In genomic region chr5:116864838-116865190, GRCh38 we compare ENCODE assay signal across 16 cellular contexts.
DNase-seq lines count a peak whose midpoint lies in the region; ATAC-seq and TF ChIP-seq lines count a peak whose summit lies in the region.
"Had no signal": no experiment of that assay in that cellular context is flagged by ENCODE, and none has a peak within 500 bp of the region (broad histone marks: within the 10 kb centered on the region; RNA-seq: fewer than 3 reads in every experiment).

No MANE protein-coding gene starts in this region.

- H3K4me3 ChIP-seq in Caco-2 (ENCODE audit: low read depth, low read length): no peak overlapping the region
- H3K4me3 ChIP-seq in Loucy (ENCODE audit: low read length, poor library complexity, severe bottlenecking): peak overlapping the region; percentile 38
- H3K4me3 ChIP-seq in neural progenitor cell: no peak overlapping the region
- H3K4me3 ChIP-seq: BLaER1 treated with 17β-estradiol and CSF1 and Interleukin-3, amounts not matched to agents 10 nM and 100 nM had no signal

- peak overlapping the region; percentile 50 for H3K4me2 ChIP-seq in Loucy (ENCODE audit: low read depth, low read length, poor library complexity, severe bottlenecking)
- H3K4me2 ChIP-seq in neural progenitor cell: peak overlapping the region; percentile 61
- H3K4me2 ChIP-seq: BLaER1 treated with 17β-estradiol and CSF1 and Interleukin-3, amounts not matched to agents 10 nM and 100 nM had no signal

- H3K36me3 Mint-ChIP-seq in Caco-2 (ENCODE audit: insufficient read depth, unreplicated experiment): peaks cover 6% of the 10 kb centered on the region
- H3K36me3 Mint-ChIP-seq in neural progenitor cell: no peaks in the 10 kb centered on the region
- H3K36me3 Mint-ChIP-seq: CD8-positive, alpha-beta memory T cell had no signal

- H3K9me3 Mint-ChIP-seq in Caco-2 (ENCODE audit: unreplicated experiment) (peaks cover 17% of the 10 kb centered on the region), neural progenitor cell (peaks cover 6% of the 10 kb centered on the region)

- no peaks in the 10 kb centered on the region for H3K79me2 ChIP-seq in Loucy (ENCODE audit: insufficient read depth, low read length)
- no peaks in the 10 kb centered on the region for H3K79me2 ChIP-seq in neural progenitor cell (ENCODE audit: low read depth)

- H3K9me3 ChIP-seq in Caco-2 (no peaks in the 10 kb centered on the region), Loucy (ENCODE audit: insufficient read depth, low read depth, low read length) (no peaks in the 10 kb centered on the region), neural progenitor cell (ENCODE audit: low read depth) (no peaks in the 10 kb centered on the region)

- H3K4me1 Mint-ChIP-seq in Caco-2 (ENCODE audit: low read depth, unreplicated experiment) (peaks cover 21% of the 10 kb centered on the region), neural progenitor cell (peaks cover 34% of the 10 kb centered on the region)
- H3K4me1 Mint-ChIP-seq: CD8-positive, alpha-beta memory T cell had no signal

- TF ChIP-seq CTCF in Caco-2 (IDR thresholded peaks at IDR 0.05; ENCODE audit: insufficient read depth in 1 of 2, low read depth in 1 of 2, low read length in 1 of 2, severe bottlenecking in 1 of 2, unreplicated experiment in 1 of 2): no peak
- TF ChIP-seq CTCF in Loucy (conservative IDR thresholded peaks at IDR 0.05; ENCODE audit: low read length): no peak
- TF ChIP-seq CTCF in neural progenitor cell (IDR thresholded peaks at IDR 0.05): no peak

- no TSS peak for BruUV-seq in Caco-2 (replicated peaks; lab: Mats Ljungman, UMichigan)

- H3K4me1 ChIP-seq in Caco-2: peaks cover 33% of the 10 kb centered on the region
- H3K4me1 ChIP-seq in Loucy (ENCODE audit: insufficient read depth, low read length, poor library complexity, severe bottlenecking): peaks cover 21% of the 10 kb centered on the region
- H3K4me1 ChIP-seq in neural progenitor cell: peaks cover 40% of the 10 kb centered on the region
- H3K4me1 ChIP-seq: BLaER1 treated with 17β-estradiol and CSF1 and Interleukin-3, amounts not matched to agents 10 nM and 100 nM had no signal

- H2AFZ ChIP-seq in Loucy (ENCODE audit: low read length) (no peak overlapping the region), neural progenitor cell (replicated peaks) (no peak overlapping the region)

- CTCF ChIA-PET in Caco-2 (lab: Charles Lee): interaction anchor here (0.6 kb wide), 1 partner anchor 20 kb away, joined by 3 read pairs; no protein-coding TSS in a partner anchor

- H3K4me3 Mint-ChIP-seq in Caco-2 (ENCODE audit: unreplicated experiment) (no peak overlapping the region), neural progenitor cell (no peak overlapping the region)
- H3K4me3 Mint-ChIP-seq: CD8-positive, alpha-beta memory T cell had no signal

- H3F3A ChIP-seq in Loucy (ENCODE audit: low read depth): no peaks in the 10 kb centered on the region
- H3F3A ChIP-seq in neural progenitor cell (ENCODE audit: low read depth): peaks cover 34% of the 10 kb centered on the region

- H3K27ac ChIP-seq in neural progenitor cell: peak overlapping the region; percentile 66
- H3K27ac ChIP-seq: BLaER1 treated with 17β-estradiol and CSF1 and Interleukin-3, amounts not matched to agents 10 nM and 100 nM had no signal

- H3K36me3 ChIP-seq in Caco-2 (ENCODE audit: control insufficient read depth, insufficient read depth, low read length): no peaks in the 10 kb centered on the region
- no peaks in the 10 kb centered on the region for H3K36me3 ChIP-seq in Loucy (ENCODE audit: insufficient read depth, low read length)
- no peaks in the 10 kb centered on the region for H3K36me3 ChIP-seq in neural progenitor cell
- H3K36me3 ChIP-seq: BLaER1 treated with 17β-estradiol and CSF1 and Interleukin-3, amounts not matched to agents 10 nM and 100 nM had no signal

- POLR2A ChIA-PET in Caco-2 (lab: Charles Lee): interaction anchor here (0.6 kb wide), 3 partner anchors 22 to 133 kb away, joined by 4 to 7 read pairs (median 5); no protein-coding TSS in a partner anchor

- H4K20me1 ChIP-seq in Loucy (ENCODE audit: insufficient read depth, low read length, poor library complexity, severe bottlenecking) (no peaks in the 10 kb centered on the region), neural progenitor cell (ENCODE audit: low read depth) (no peaks in the 10 kb centered on the region)
- H4K20me1 ChIP-seq: BLaER1 treated with 17β-estradiol and CSF1 and Interleukin-3, amounts not matched to agents 10 nM and 100 nM had no signal

- intact Hi-C loops in Caco-2 (cut with micrococcal nuclease; ENCODE audit: unreplicated experiment): loop anchor here (1.0 to 5.0 kb wide), 2 partner anchors 23 to 288 kb away; no protein-coding TSS in a partner anchor

- H3K27ac Mint-ChIP-seq in Caco-2 (ENCODE audit: unreplicated experiment) (peak overlapping the region; percentile 43), neural progenitor cell (no peak overlapping the region)
- H3K27ac Mint-ChIP-seq: CD8-positive, alpha-beta memory T cell had no signal

- H3K27me3 Mint-ChIP-seq in Caco-2 (ENCODE audit: insufficient read depth, unreplicated experiment) (no peaks in the 10 kb centered on the region), neural progenitor cell (ENCODE audit: insufficient read depth, low read depth) (peaks cover 2% of the 10 kb centered on the region)
- H3K27me3 Mint-ChIP-seq: CD8-positive, alpha-beta memory T cell had no signal

- H3K27me3 ChIP-seq in Caco-2 (replicated peaks; ENCODE audit: control insufficient read depth, insufficient read depth, low read length): no peaks in the 10 kb centered on the region
- H3K27me3 ChIP-seq in Loucy (ENCODE audit: insufficient read depth, low read length, poor library complexity, severe bottlenecking): no peaks in the 10 kb centered on the region
- no peaks in the 10 kb centered on the region for H3K27me3 ChIP-seq in neural progenitor cell
- H3K27me3 ChIP-seq: BLaER1 treated with 17β-estradiol and CSF1 and Interleukin-3, amounts not matched to agents 10 nM and 100 nM had no signal

- no peak overlapping the region for H3K9ac ChIP-seq in Loucy (ENCODE audit: low read depth, low read length, poor library complexity, severe bottlenecking)
- no peak overlapping the region for H3K9ac ChIP-seq in neural progenitor cell
- H3K9ac ChIP-seq: BLaER1 treated with 17β-estradiol and CSF1 and Interleukin-3, amounts not matched to agents 10 nM and 100 nM had no signal

- ATAC-seq in HG03135 (IDR thresholded peaks at IDR 0.05; ENCODE audit: unreplicated experiment): no peak
- no peak for ATAC-seq in esophagus mucosa
- ATAC-seq: Panc1 had no signal

- H3K9me2 ChIP-seq in Loucy (replicated peaks; ENCODE audit: low read depth, low read length): no peaks in the 10 kb centered on the region

- DNase-seq in Caco-2 (no peak), iPS DF 19.7 (ENCODE audit: low read depth, low spot score) (peak; percentile 5), neural progenitor cell (ENCODE audit: low spot score) (no peak), SHP77 treated with DMSO at 0.1 percent for 48 hours (lab: John Stamatoyannopoulos, UW) (no peak)
- DNase-seq: CD8-positive, alpha-beta memory T cell; DMS79 treated with DMSO at 0.1 percent for 48 hours; KG1; NCI-H146; NCI-H2081 treated with DMSO at 0.1 percent for 48 hours; NCI-H510A treated with DMSO at 0.1 percent for 48 hours; NCI-H82 had no signal
